1 cellular context compared by ENCODE assay signal in the genomic region with DNA sequence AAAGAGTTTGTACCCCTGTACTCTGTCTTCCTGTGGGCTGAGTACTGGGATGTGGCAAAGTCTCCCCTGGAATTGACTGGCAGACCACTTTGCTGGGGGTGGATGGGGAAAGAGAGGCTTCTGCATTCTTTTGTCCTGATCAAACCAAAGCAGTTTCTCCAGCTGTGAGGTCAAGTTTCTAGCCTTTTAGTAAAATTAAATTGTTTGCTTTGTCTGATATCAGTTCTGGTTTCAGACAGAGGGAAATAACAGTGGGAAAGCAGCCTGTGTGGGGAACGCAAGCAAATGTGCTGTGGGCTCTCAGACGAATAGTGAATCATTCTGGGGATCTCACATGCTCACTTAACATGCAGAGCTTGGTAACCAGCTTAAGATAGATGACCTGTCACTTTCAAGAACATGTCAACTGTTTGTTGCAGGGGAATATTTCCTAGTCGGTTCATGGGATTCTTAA.
TF ChIP-seq lines count a peak whose summit lies in the region.

No MANE protein-coding gene starts in this region.

TF ChIP-seq in WTC11, 78 proteins besides CTCF, POLR2A, EP300 and RAD21 (continued from another document):
- TF ChIP-seq ERG (CRISPR knock-in tag; IDR thresholded peaks at IDR 0.05) (no peak), ZBTB21 (CRISPR knock-in tag; IDR thresholded peaks at IDR 0.05; ENCODE audit: borderline replicate concordance) (no peak)
- TF ChIP-seq, protein P1, sequence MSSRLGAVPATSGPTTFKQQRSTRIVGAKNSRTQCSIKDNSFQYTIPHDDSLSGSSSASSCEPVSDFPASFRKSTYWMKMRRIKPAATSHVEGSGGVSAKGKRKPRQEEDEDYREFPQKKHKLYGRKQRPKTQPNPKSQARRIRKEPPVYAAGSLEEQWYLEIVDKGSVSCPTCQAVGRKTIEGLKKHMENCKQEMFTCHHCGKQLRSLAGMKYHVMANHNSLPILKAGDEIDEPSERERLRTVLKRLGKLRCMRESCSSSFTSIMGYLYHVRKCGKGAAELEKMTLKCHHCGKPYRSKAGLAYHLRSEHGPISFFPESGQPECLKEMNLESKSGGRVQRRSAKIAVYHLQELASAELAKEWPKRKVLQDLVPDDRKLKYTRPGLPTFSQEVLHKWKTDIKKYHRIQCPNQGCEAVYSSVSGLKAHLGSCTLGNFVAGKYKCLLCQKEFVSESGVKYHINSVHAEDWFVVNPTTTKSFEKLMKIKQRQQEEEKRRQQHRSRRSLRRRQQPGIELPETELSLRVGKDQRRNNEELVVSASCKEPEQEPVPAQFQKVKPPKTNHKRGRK (CRISPR knock-in tag; IDR thresholded peaks at IDR 0.05; ENCODE audit: borderline replicate concordance) = no peak
- TF ChIP-seq, protein P2, sequence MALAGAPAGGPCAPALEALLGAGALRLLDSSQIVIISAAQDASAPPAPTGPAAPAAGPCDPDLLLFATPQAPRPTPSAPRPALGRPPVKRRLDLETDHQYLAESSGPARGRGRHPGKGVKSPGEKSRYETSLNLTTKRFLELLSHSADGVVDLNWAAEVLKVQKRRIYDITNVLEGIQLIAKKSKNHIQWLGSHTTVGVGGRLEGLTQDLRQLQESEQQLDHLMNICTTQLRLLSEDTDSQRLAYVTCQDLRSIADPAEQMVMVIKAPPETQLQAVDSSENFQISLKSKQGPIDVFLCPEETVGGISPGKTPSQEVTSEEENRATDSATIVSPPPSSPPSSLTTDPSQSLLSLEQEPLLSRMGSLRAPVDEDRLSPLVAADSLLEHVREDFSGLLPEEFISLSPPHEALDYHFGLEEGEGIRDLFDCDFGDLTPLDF (CRISPR knock-in tag; IDR thresholded peaks at IDR 0.05) = no peak
- TF ChIP-seq, protein P3, sequence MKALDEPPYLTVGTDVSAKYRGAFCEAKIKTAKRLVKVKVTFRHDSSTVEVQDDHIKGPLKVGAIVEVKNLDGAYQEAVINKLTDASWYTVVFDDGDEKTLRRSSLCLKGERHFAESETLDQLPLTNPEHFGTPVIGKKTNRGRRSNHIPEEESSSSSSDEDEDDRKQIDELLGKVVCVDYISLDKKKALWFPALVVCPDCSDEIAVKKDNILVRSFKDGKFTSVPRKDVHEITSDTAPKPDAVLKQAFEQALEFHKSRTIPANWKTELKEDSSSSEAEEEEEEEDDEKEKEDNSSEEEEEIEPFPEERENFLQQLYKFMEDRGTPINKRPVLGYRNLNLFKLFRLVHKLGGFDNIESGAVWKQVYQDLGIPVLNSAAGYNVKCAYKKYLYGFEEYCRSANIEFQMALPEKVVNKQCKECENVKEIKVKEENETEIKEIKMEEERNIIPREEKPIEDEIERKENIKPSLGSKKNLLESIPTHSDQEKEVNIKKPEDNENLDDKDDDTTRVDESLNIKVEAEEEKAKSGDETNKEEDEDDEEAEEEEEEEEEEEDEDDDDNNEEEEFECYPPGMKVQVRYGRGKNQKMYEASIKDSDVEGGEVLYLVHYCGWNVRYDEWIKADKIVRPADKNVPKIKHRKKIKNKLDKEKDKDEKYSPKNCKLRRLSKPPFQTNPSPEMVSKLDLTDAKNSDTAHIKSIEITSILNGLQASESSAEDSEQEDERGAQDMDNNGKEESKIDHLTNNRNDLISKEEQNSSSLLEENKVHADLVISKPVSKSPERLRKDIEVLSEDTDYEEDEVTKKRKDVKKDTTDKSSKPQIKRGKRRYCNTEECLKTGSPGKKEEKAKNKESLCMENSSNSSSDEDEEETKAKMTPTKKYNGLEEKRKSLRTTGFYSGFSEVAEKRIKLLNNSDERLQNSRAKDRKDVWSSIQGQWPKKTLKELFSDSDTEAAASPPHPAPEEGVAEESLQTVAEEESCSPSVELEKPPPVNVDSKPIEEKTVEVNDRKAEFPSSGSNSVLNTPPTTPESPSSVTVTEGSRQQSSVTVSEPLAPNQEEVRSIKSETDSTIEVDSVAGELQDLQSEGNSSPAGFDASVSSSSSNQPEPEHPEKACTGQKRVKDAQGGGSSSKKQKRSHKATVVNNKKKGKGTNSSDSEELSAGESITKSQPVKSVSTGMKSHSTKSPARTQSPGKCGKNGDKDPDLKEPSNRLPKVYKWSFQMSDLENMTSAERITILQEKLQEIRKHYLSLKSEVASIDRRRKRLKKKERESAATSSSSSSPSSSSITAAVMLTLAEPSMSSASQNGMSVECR (CRISPR knock-in tag; IDR thresholded peaks at IDR 0.05; ENCODE audit: borderline replicate concordance) = no peak
TF ChIP-seq in WTC11: peak in this region for 0.
